ENCODE assay signal across 35 cellular contexts in the genomic region with DNA sequence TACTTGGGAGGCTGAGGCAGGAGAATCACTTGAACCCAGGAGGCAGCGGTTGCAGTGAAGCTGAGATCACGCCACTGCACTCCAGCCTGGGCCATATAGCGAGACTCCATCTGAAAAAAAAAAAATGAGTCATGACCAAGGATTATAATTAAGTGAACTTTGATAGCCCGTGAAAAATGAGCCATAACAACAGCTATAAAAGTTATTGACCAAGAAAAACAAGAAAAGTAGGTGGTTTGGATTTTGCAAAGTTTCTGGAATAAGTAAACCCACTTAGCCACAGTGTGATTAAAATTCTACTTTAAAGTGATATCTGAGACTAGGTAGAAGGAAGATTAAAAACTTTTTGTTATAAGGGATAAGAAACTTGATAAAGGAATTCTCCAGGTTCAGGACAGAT.
"Had no signal": no experiment of that assay in that cellular context is flagged by ENCODE, and none has a peak within 500 bp of the region (broad histone marks: within the 10 kb centered on the region; RNA-seq: fewer than 3 reads in every experiment).

No MANE protein-coding gene starts in this region.

- H3K27me3 ChIP-seq: adrenal gland, ascending aorta, body of pancreas, brain microvascular endothelial cell, breast epithelium, cardiac muscle cell had no signal

- ATAC-seq: activated naive CD4-positive, alpha-beta T cell treated with anti-CD3 and anti-CD28 coated beads, Interleukin-2, amount 50 U/mL, for 72 hours; activated naive CD8-positive, alpha-beta T cell treated with anti-CD3 and anti-CD28 coated beads, Interleukin-2, amount 50 U/mL, for 24 hours; activated T-cell treated with anti-CD3 and anti-CD28 coated beads, Interleukin-2, amount 50 U/mL, for 4 hours; activated T-cell treated with anti-CD3 and anti-CD28 coated beads, Interleukin-2, amount 50 U/mL, for 72 hours; activated T-helper 17 cell treated with anti-CD3 and anti-CD28 coated beads, Interleukin-2, amount 50 U/mL, for 72 hours; body of pancreas had no signal

- H3K36me3 ChIP-seq: adrenal gland, ascending aorta, brain microvascular endothelial cell, breast epithelium, cardiac muscle cell had no signal

- FAIRE-seq: astrocyte, bronchial epithelial cell had no signal

- H3K4me3 ChIP-seq: adrenal gland, ascending aorta, body of pancreas, breast epithelium, cardiac muscle cell had no signal

- H3K9me3 ChIP-seq: adrenal gland, ascending aorta, body of pancreas, breast epithelium had no signal

- DNase-seq: activated effector memory CD4-positive, alpha-beta T cell treated with anti-CD3 and anti-CD28 coated beads, Interleukin-2, amount 50 U/mL, for 16 hours; activated effector memory CD4-positive, alpha-beta T cell treated with Interleukin-2 at 50 U/mL for 16 hours; activated gamma-delta T cell; activated gamma-delta T cell treated with Interleukin-2 at 50 U/mL for 16 hours; activated naive CD4-positive, alpha-beta T cell; activated naive CD4-positive, alpha-beta T cell treated with anti-CD3 and anti-CD28 coated beads for 36 hours; activated naive CD4-positive, alpha-beta T cell treated with anti-CD3 and anti-CD28 coated beads, Interleukin-2, amount 10 ng/mL, durations not matched to agents 7 days and 5 days; activated naive CD4-positive, alpha-beta T cell treated with anti-CD3 and anti-CD28 coated beads, Interleukin-2, amount 50 U/mL, for 16 hours; activated naive CD4-positive, alpha-beta T cell treated with Interleukin-2 at 50 U/mL for 16 hours; activated naive CD8-positive, alpha-beta T cell treated with anti-CD3 and anti-CD28 coated beads for 36 hours; activated naive CD8-positive, alpha-beta T cell treated with anti-CD3 and anti-CD28 coated beads, Interleukin-2, amount 10 ng/mL, durations not matched to agents 7 days and 5 days; activated naive CD8-positive, alpha-beta T cell treated with anti-CD3 and anti-CD28 coated beads, Interleukin-2, amount 50 U/mL, for 24 hours; activated T-cell treated with anti-CD3 and anti-CD28 coated beads for 4 hours; activated T-cell treated with anti-CD3 and anti-CD28 coated beads, Interleukin-2, amount 50 U/mL, for 1 hour; activated T-cell treated with anti-CD3 and anti-CD28 coated beads, Interleukin-2, amount 50 U/mL, for 24 hours; activated T-cell treated with anti-CD3 and anti-CD28 coated beads, Interleukin-2, amount 50 U/mL, for 4 hours; activated T-cell treated with anti-CD3 and anti-CD28 coated beads, Interleukin-2, amount 50 U/mL, for 48 hours; activated T-cell treated with anti-CD3 and anti-CD28 coated beads, Interleukin-2, amount 50 U/mL, for 72 hours; adrenal gland; amniotic stem cell; amygdala; anterior cingulate cortex; aorta; body of pancreas; brain microvascular endothelial cell; caudate nucleus; central memory CD4-positive, alpha-beta T cell; cerebellar nuclear complex had no signal

- H3K4me1 ChIP-seq: adrenal gland, ascending aorta, breast epithelium had no signal

- H3K27ac ChIP-seq: adrenal gland, ascending aorta, body of pancreas, brain microvascular endothelial cell, breast epithelium, cardiac muscle cell had no signal
